16 cellular contexts compared by ENCODE assay signal in the genomic region with DNA sequence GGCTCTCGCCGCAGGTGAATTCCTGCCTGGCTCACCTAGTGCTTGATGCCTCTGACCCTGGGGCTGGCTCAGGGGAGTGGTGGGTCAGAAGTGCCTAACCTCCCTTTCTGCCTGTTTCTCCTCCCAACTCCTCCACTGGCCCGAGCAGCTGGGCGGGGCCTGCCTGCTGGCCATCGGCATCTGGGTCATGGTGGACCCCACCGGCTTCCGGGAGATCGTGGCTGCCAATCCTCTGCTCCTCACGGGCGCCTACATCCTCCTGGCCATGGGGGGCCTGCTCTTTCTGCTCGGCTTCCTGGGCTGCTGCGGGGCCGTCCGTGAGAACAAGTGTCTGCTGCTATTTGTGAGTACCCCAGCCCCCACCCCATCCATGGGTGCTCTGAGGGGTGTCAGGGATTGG. TPM values are rescaled to one million over a fixed set of nuclear protein-coding genes. Genes with fewer than 3 reads are reported as not detected.
DNase-seq lines count a peak whose midpoint lies in the region; ATAC-seq and TF ChIP-seq lines count a peak whose summit lies in the region.
"Had no signal": no experiment of that assay in that cellular context is flagged by ENCODE, and none has a peak within 500 bp of the region (broad histone marks: within the 10 kb centered on the region; RNA-seq: fewer than 3 reads in every experiment).

No MANE protein-coding gene starts in this region.

- peaks cover 52% of the 10 kb centered on the region for H3K36me3 Mint-ChIP-seq in endothelial cell (ENCODE audit: low read depth, unreplicated experiment)
- H3K36me3 Mint-ChIP-seq: CD8-positive, alpha-beta T cell had no signal

- H3K27me3 ChIP-seq in IMR-90 (ENCODE audit: control insufficient read depth, insufficient read depth, low read length), result peaks cover 7% of the 10 kb centered on the region; the same call in 1 of the 2 replicates
- H3K27me3 ChIP-seq: BE2C had no signal

- no peak for TF ChIP-seq CTCF in IMR-90 (conservative IDR thresholded peaks at IDR 0.05; ENCODE audit: low read depth, low read length)
- no peak for TF ChIP-seq CTCF in endothelial cell (IDR thresholded peaks at IDR 0.05; ENCODE audit: unreplicated experiment)

- peaks cover 3% of the 10 kb centered on the region; the same call in 1 of the 2 replicates for H3K4me1 ChIP-seq in IMR-90 (ENCODE audit: control insufficient read depth, insufficient read depth, low read length)

- no peak overlapping the region for H3K4me2 ChIP-seq in IMR-90 (ENCODE audit: low read depth, low read length)

- H3K4me1 Mint-ChIP-seq in endothelial cell (ENCODE audit: unreplicated experiment), result peaks cover 34% of the 10 kb centered on the region

- no CpG with 5 or more reads among the region's 14 CpGs for WGBS in IMR-90 (ENCODE audit: extremely low coverage in 2 of 2, insufficient read length in 1 of 2), 2 experiments

- H3K36me3 ChIP-seq in IMR-90 (ENCODE audit: control insufficient read depth, insufficient read depth, low read length), result no peaks in the 10 kb centered on the region
- H3K36me3 ChIP-seq: BE2C had no signal

- H2AFZ ChIP-seq in IMR-90 (replicated peaks; ENCODE audit: low read length, poor library complexity), result no peak overlapping the region

- dilution Hi-C loops in IMR-90 (cut with HindIII; ENCODE audit: low sequenced_read_pairs, unreplicated experiment), result no loop called here

- POLR2A ChIA-PET in IMR-90 (lab: Charles Lee; ENCODE audit: unreplicated experiment), result no interaction called here

- no peak overlapping the region for H3K23ac ChIP-seq in IMR-90 (ENCODE audit: low read depth, low read length)

- CTCF ChIA-PET in IMR-90 (lab: Yijun Ruan, JAX), result no interaction called here

- intact Hi-C loops in Right ventricle myocardium inferior (cut with DNase I) (no loop called here), cardiac septum (cut with DNase I) (no loop called here), IMR-90 (cut with micrococcal nuclease) (no loop called here)

- no peak overlapping the region for H3K4ac ChIP-seq in IMR-90 (ENCODE audit: low read depth, low read length)

- H3K14ac ChIP-seq in IMR-90 (replicated peaks; ENCODE audit: low read depth, low read length), result no peak overlapping the region

- H3K56ac ChIP-seq in IMR-90 (ENCODE audit: extremely low read depth, insufficient read depth, low read length), result no peak overlapping the region

- H2BK15ac ChIP-seq in IMR-90 (ENCODE audit: low read depth, low read length), result no peak overlapping the region

- ATAC-seq in Right ventricle myocardium inferior (no peak), IMR-90 (ENCODE audit: low read depth) (no peak)
- ATAC-seq: CD8-positive, alpha-beta T cell had no signal

- H3K27ac Mint-ChIP-seq in endothelial cell (ENCODE audit: unreplicated experiment), result peak overlapping the region; percentile 24
- H3K27ac Mint-ChIP-seq: CD4-positive, CD25-positive, alpha-beta regulatory T cell; CD8-positive, alpha-beta T cell had no signal

- H3K9ac ChIP-seq in IMR-90 (ENCODE audit: low read depth, low read length), result no peak overlapping the region

- BruUV-seq in IMR-90 (replicated peaks; lab: Mats Ljungman, UMichigan), result no TSS peak

- no peak overlapping the region for H2BK5ac ChIP-seq in IMR-90 (ENCODE audit: low read depth, low read length, poor library complexity, severe bottlenecking)

- TF ChIP-seq RAD21 in IMR-90 (IDR thresholded peaks at IDR 0.05; ENCODE audit: low read length), result no peak

- H3K9me3 Mint-ChIP-seq in endothelial cell (ENCODE audit: unreplicated experiment), result no peaks in the 10 kb centered on the region
- H3K9me3 Mint-ChIP-seq: CD4-positive, CD25-positive, alpha-beta regulatory T cell; CD8-positive, alpha-beta T cell had no signal

- no peaks in the 10 kb centered on the region for H3K9me3 ChIP-seq in IMR-90 (ENCODE audit: control insufficient read depth, insufficient read depth, low read length)
- H3K9me3 ChIP-seq: BE2C, Caco-2 had no signal

- H3K4me3 ChIP-seq in IMR-90 (ENCODE audit: insufficient read depth, low read depth, low read length), result no peak overlapping the region

- H3K79me1 ChIP-seq in IMR-90 (ENCODE audit: low read depth in 1 of 2, low read length in 2 of 2), result no peaks in the 10 kb centered on the region

- peak overlapping the region; percentile 34 for H2AK9ac ChIP-seq in IMR-90 (replicated peaks; ENCODE audit: low read depth, low read length, poor library complexity)

- no peak overlapping the region for H3K18ac ChIP-seq in IMR-90 (ENCODE audit: low read depth, low read length)

- H4K20me1 ChIP-seq in IMR-90 (ENCODE audit: insufficient read depth, low read length), result no peaks in the 10 kb centered on the region

- no peak overlapping the region for H2BK120ac ChIP-seq in IMR-90 (ENCODE audit: low read depth, low read length)

- DNase-seq in Right ventricle myocardium inferior (ENCODE audit: missing footprints), result peak; percentile 57
- DNase-seq in cardiac septum (ENCODE audit: low spot score), result no peak
- DNase-seq in IMR-90, result no peak
- no peak for DNase-seq in endothelial cell (ENCODE audit: low spot score)
- no peak for DNase-seq in pons (ENCODE audit: low spot score)
- DNase-seq in Ammon's horn (ENCODE audit: low spot score), result no peak
- DNase-seq: BE2C; Caco-2; CD4-positive, CD25-positive, alpha-beta regulatory T cell; CD8-positive, alpha-beta T cell; DMS153; DND-41; GOT3; HCEC 1CT had no signal

- no peak overlapping the region for H2AK5ac ChIP-seq in IMR-90 (ENCODE audit: low read depth, low read length)

- no peak overlapping the region for H3K4me3 Mint-ChIP-seq in endothelial cell (ENCODE audit: unreplicated experiment)
- H3K4me3 Mint-ChIP-seq: CD4-positive, CD25-positive, alpha-beta regulatory T cell; CD8-positive, alpha-beta T cell had no signal

- peaks cover 45% of the 10 kb centered on the region for H3K27me3 Mint-ChIP-seq in endothelial cell (ENCODE audit: unreplicated experiment)
- H3K27me3 Mint-ChIP-seq: CD4-positive, CD25-positive, alpha-beta regulatory T cell had no signal

- in situ Hi-C loops in IMR-90 (cut with MboI; ENCODE audit: low sequenced_read_pairs), result loop anchor here (25.0 kb wide), 1 partner anchor 797 kb away; no protein-coding TSS in a partner anchor

- no peak for TF ChIP-seq POLR2A in IMR-90 (IDR thresholded peaks at IDR 0.05; ENCODE audit: low read depth, low read length)

- no peak overlapping the region for H3K27ac ChIP-seq in IMR-90 (ENCODE audit: insufficient read depth, low read length)
- H3K27ac ChIP-seq: 22Rv1, C4-2B had no signal

- no peak overlapping the region for H4K91ac ChIP-seq in IMR-90 (ENCODE audit: insufficient read depth, low read depth, low read length)

- H2BK20ac ChIP-seq in IMR-90 (ENCODE audit: low read depth, low read length), result no peak overlapping the region

- no peaks in the 10 kb centered on the region for H3K9me1 ChIP-seq in IMR-90 (ENCODE audit: insufficient read depth, low read length)

- no peak overlapping the region for H4K8ac ChIP-seq in IMR-90 (ENCODE audit: low read depth in 2 of 2, low read length in 2 of 2)

- H4K5ac ChIP-seq in IMR-90 (ENCODE audit: low read depth, low read length), result no peak overlapping the region

TF ChIP-seq in IMR-90, 13 proteins besides CTCF, POLR2A, EP300 and RAD21:
- TF ChIP-seq FOS (IDR thresholded peaks at IDR 0.05; ENCODE audit: low read depth, low read length) (no peak), NFE2L2 (IDR thresholded peaks at IDR 0.05; ENCODE audit: low read depth, low read length) (no peak), MAZ (IDR thresholded peaks at IDR 0.05; ENCODE audit: borderline replicate concordance, low read depth, low read length) (no peak), MAFK (IDR thresholded peaks at IDR 0.05; ENCODE audit: low read depth, low read length) (no peak), CHD1 (IDR thresholded peaks at IDR 0.05; ENCODE audit: low read depth, low read length) (no peak), CEBPB (IDR thresholded peaks at IDR 0.05; ENCODE audit: low read depth, low read length) (no peak), MXI1 (IDR thresholded peaks at IDR 0.05; ENCODE audit: borderline replicate concordance, low read depth, low read length) (no peak), BHLHE40 (IDR thresholded peaks at IDR 0.05; ENCODE audit: low read depth, low read length) (no peak), RFX5 (IDR thresholded peaks at IDR 0.05; ENCODE audit: low read depth, low read length) (no peak), RCOR1 (IDR thresholded peaks at IDR 0.05; ENCODE audit: insufficient replicate concordance, low read length) (no peak), SMC3 (IDR thresholded peaks at IDR 0.05; ENCODE audit: low read depth, low read length) (no peak)
- TF ChIP-seq, protein P1, sequence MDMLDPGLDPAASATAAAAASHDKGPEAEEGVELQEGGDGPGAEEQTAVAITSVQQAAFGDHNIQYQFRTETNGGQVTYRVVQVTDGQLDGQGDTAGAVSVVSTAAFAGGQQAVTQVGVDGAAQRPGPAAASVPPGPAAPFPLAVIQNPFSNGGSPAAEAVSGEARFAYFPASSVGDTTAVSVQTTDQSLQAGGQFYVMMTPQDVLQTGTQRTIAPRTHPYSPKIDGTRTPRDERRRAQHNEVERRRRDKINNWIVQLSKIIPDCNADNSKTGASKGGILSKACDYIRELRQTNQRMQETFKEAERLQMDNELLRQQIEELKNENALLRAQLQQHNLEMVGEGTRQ (IDR thresholded peaks at IDR 0.05; ENCODE audit: low read depth, low read length), result no peak
- TF ChIP-seq, protein P2, sequence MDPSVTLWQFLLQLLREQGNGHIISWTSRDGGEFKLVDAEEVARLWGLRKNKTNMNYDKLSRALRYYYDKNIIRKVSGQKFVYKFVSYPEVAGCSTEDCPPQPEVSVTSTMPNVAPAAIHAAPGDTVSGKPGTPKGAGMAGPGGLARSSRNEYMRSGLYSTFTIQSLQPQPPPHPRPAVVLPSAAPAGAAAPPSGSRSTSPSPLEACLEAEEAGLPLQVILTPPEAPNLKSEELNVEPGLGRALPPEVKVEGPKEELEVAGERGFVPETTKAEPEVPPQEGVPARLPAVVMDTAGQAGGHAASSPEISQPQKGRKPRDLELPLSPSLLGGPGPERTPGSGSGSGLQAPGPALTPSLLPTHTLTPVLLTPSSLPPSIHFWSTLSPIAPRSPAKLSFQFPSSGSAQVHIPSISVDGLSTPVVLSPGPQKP (IDR thresholded peaks at IDR 0.05; ENCODE audit: borderline replicate concordance, low read depth, low read length), result no peak
TF ChIP-seq in IMR-90: peak in this region for 0.

RNA-seq across cellular contexts. Expression of a gene that starts 41.1 kb away (rescaled TPM):
- 59.1 TPM for total RNA-seq in Right ventricle myocardium inferior
- 38.4 TPM for total RNA-seq in cardiac septum
- total RNA-seq in IMR-90 (2012; rRNA removed), result 3.9 TPM in 2 replicates
- 18.4 and 22.0 TPM in 2 replicates for polyA plus RNA-seq in IMR-90 (2012; rRNA removed)
- 11.2 and 20.9 TPM in 2 replicates for polyA plus RNA-seq in IMR-90 (2012; cell fraction: cytosol; rRNA removed)
- polyA plus RNA-seq in IMR-90 (2012; cell fraction: nucleus; rRNA removed; ENCODE audit: low replicate concordance), result 20.9 and 25.0 TPM in 2 replicates
- total RNA-seq in endothelial cell (ENCODE audit: unreplicated experiment), result 149 TPM
